In genomic region chr10:120606051-120606764, GRCh38 we compare ENCODE assay signal across 14 cellular contexts.
DNase-seq lines count a peak whose midpoint lies in the region; ATAC-seq and TF ChIP-seq lines count a peak whose summit lies in the region.
"Had no signal": no experiment of that assay in that cellular context is flagged by ENCODE, and none has a peak within 500 bp of the region (broad histone marks: within the 10 kb centered on the region; RNA-seq: fewer than 3 reads in every experiment).

No MANE protein-coding gene starts in this region.

- H3K4me2 ChIP-seq in OCI-LY3 (ENCODE audit: low read length) (peak overlapping the region; percentile 79), H9 (ENCODE audit: insufficient read depth, insufficient read length, low read length) (no peak overlapping the region)

- H3K36me3 Mint-ChIP-seq in H9 (ENCODE audit: insufficient read depth in 1 of 3, low read depth in 3 of 3) (peaks cover 0 to 9% (median 2%) of the 10 kb centered on the region in 3 experiments; a peak in 5 of 7 replicates), CD14-positive monocyte (no peaks in the 10 kb centered on the region)
- H3K36me3 Mint-ChIP-seq in activated CD8-positive, alpha-beta T cell treated with anti-CD3 and anti-CD28 coated beads for 36 hours (ENCODE audit: low read depth), result no peaks in the 10 kb centered on the region
- H3K36me3 Mint-ChIP-seq: activated naive CD8-positive, alpha-beta T cell had no signal

- no peaks in the 10 kb centered on the region for H3K79me1 ChIP-seq in H9 (ENCODE audit: insufficient read depth, low read depth, low read length, poor library complexity, severe bottlenecking)

- no peak overlapping the region for H4K5ac ChIP-seq in H9 (ENCODE audit: insufficient read length, low read depth, low read length)

- H3K79me2 ChIP-seq in OCI-LY3 (ENCODE audit: low read length), result no peaks in the 10 kb centered on the region
- H3K79me2 ChIP-seq in H9 (ENCODE audit: insufficient read depth, low read length), result no peaks in the 10 kb centered on the region

- no peak overlapping the region for H2BK20ac ChIP-seq in H9 (ENCODE audit: low read depth, low read length, poor library complexity, severe bottlenecking)

- DNase-seq in H9 (no peak), NCI-H2029 treated with DMSO at 0.1 percent for 48 hours (lab: John Stamatoyannopoulos, UW) (no peak), CD14-positive monocyte (ENCODE audit: low spot score) (no peak)
- DNase-seq in activated CD8-positive, alpha-beta T cell treated with anti-CD3 and anti-CD28 coated beads for 36 hours, result no peak
- DNase-seq: activated CD4-positive, alpha-beta T cell treated with anti-CD3 and anti-CD28 coated beads, Interleukin-2, amount 50 U/mL, for 1 hour; C1 segment of cervical spinal cord; endodermal cell; IMR-90 had no signal

- H3K27ac Mint-ChIP-seq in H9 (no peak overlapping the region), CD14-positive monocyte (no peak overlapping the region)
- no peak overlapping the region for H3K27ac Mint-ChIP-seq in activated CD8-positive, alpha-beta T cell treated with anti-CD3 and anti-CD28 coated beads for 36 hours
- H3K27ac Mint-ChIP-seq: activated naive CD8-positive, alpha-beta T cell; endodermal cell had no signal

- ATAC-seq in GM18520 (IDR thresholded peaks at IDR 0.05; ENCODE audit: unreplicated experiment) (peak; percentile 70), GM21447 (IDR thresholded peaks at IDR 0.05; ENCODE audit: unreplicated experiment) (peak; percentile 65), HG03045 (IDR thresholded peaks at IDR 0.05; ENCODE audit: unreplicated experiment) (peak; percentile 58)
- no peak for ATAC-seq in activated CD8-positive, alpha-beta T cell treated with anti-CD3 and anti-CD28 coated beads for 36 hours

- intact Hi-C loops in CD14-positive monocyte (cut with micrococcal nuclease), result no loop called here
- intact Hi-C loops in activated CD8-positive, alpha-beta T cell treated with anti-CD3 and anti-CD28 coated beads for 36 hours (cut with micrococcal nuclease), result no loop called here

- no peak overlapping the region for H3T11ph ChIP-seq in H9 (ENCODE audit: low read length)

- no peak overlapping the region for H3K23ac ChIP-seq in H9 (ENCODE audit: insufficient read length, low read depth, low read length)

- CTCF ChIA-PET in activated CD8-positive, alpha-beta T cell treated with anti-CD3 and anti-CD28 coated beads for 36 hours (lab: Charles Lee), result interaction anchor here (1.0 to 1.3 kb wide), 3 partner anchors 17 to 183 kb away, joined by 3 to 4 read pairs (median 3); no protein-coding TSS in a partner anchor

- H4K91ac ChIP-seq in H9 (ENCODE audit: insufficient read length, low read depth, low read length), result no peak overlapping the region

- H4K20me1 ChIP-seq in OCI-LY3 (ENCODE audit: insufficient read depth, low read length) (no peaks in the 10 kb centered on the region), H9 (ENCODE audit: control insufficient read depth, insufficient read depth, insufficient read length) (no peaks in the 10 kb centered on the region)

- H3K27me3 ChIP-seq in OCI-LY3 (ENCODE audit: low read depth, low read length), result peaks cover 12% of the 10 kb centered on the region
- H3K27me3 ChIP-seq in H9 (ENCODE audit: insufficient read depth, low read length), result no peaks in the 10 kb centered on the region
- H3K27me3 ChIP-seq: SJSA1 had no signal

- H3K27me3 Mint-ChIP-seq in H9 (ENCODE audit: low read depth) (peaks cover 5% of the 10 kb centered on the region), CD14-positive monocyte (ENCODE audit: low read depth in 3 of 3) (peaks cover 0 to 2% (median 0%) of the 10 kb centered on the region in 3 donors)
- no peaks in the 10 kb centered on the region for H3K27me3 Mint-ChIP-seq in activated CD8-positive, alpha-beta T cell treated with anti-CD3 and anti-CD28 coated beads for 36 hours
- H3K27me3 Mint-ChIP-seq: activated naive CD8-positive, alpha-beta T cell had no signal

- POLR2A ChIA-PET in activated CD8-positive, alpha-beta T cell treated with anti-CD3 and anti-CD28 coated beads for 36 hours (lab: Charles Lee), result no interaction called here

- no peak overlapping the region for H3K18ac ChIP-seq in H9 (ENCODE audit: insufficient read length, low read depth, low read length)

- H2AFZ ChIP-seq in OCI-LY3 (ENCODE audit: low read depth, low read length) (no peak overlapping the region), H9 (ENCODE audit: low read length) (no peak overlapping the region)

- no peak overlapping the region for H2BK15ac ChIP-seq in H9 (ENCODE audit: low read depth, low read length)

- no peak overlapping the region for H4K8ac ChIP-seq in H9 (replicated peaks; ENCODE audit: insufficient read length, low read depth, low read length)

- peaks cover 18 to 20% of the 10 kb centered on the region in 2 experiments for H3K4me1 Mint-ChIP-seq in H9
- H3K4me1 Mint-ChIP-seq in CD14-positive monocyte, result peaks cover 5% of the 10 kb centered on the region
- no peaks in the 10 kb centered on the region for H3K4me1 Mint-ChIP-seq in activated CD8-positive, alpha-beta T cell treated with anti-CD3 and anti-CD28 coated beads for 36 hours (ENCODE audit: low read depth)

- H3K4ac ChIP-seq in H9 (ENCODE audit: low read depth, low read length), result no peak overlapping the region

- H2BK5ac ChIP-seq in H9 (ENCODE audit: insufficient read length, low read length), result no peak overlapping the region

- H3K27ac ChIP-seq in OCI-LY3 (ENCODE audit: low read length) (peak overlapping the region; percentile 97), H9 (ENCODE audit: insufficient read length, low read depth, low read length) (no peak overlapping the region)
- H3K27ac ChIP-seq: SJSA1 had no signal

- H3K4me3 Mint-ChIP-seq in H9, result no peak overlapping the region
- no peak overlapping the region for H3K4me3 Mint-ChIP-seq in CD14-positive monocyte
- no peak overlapping the region for H3K4me3 Mint-ChIP-seq in activated CD8-positive, alpha-beta T cell treated with anti-CD3 and anti-CD28 coated beads for 36 hours
- H3K4me3 Mint-ChIP-seq: activated naive CD8-positive, alpha-beta T cell; endodermal cell had no signal

- H3K9me3 Mint-ChIP-seq in H9, result peaks cover 5 to 9% of the 10 kb centered on the region in 2 experiments; a peak in 4 of 5 replicates
- peaks cover 5 to 27% (median 11%) of the 10 kb centered on the region in 7 donors for H3K9me3 Mint-ChIP-seq in CD14-positive monocyte
- H3K9me3 Mint-ChIP-seq in activated CD8-positive, alpha-beta T cell treated with anti-CD3 and anti-CD28 coated beads for 36 hours, result peaks cover 1% of the 10 kb centered on the region

- TF ChIP-seq CTCF in OCI-LY3 (IDR thresholded peaks at IDR 0.05; ENCODE audit: low read depth, low read length) (no peak), H9 (conservative IDR thresholded peaks at IDR 0.05) (no peak), CD14-positive monocyte (IDR thresholded peaks at IDR 0.05) (no peak)
- no peak for TF ChIP-seq CTCF in activated CD8-positive, alpha-beta T cell treated with anti-CD3 and anti-CD28 coated beads for 36 hours (IDR thresholded peaks at IDR 0.05)

- H3K4me3 ChIP-seq in OCI-LY3 (ENCODE audit: low read length), result peak overlapping the region; percentile 39
- H3K4me3 ChIP-seq: SJSA1 had no signal

- no CpG with 5 or more reads among the region's 5 CpGs for WGBS in H9 (ENCODE audit: extremely low coverage, insufficient read length, low lambda C conversion rate)

- no peak overlapping the region for H2AK5ac ChIP-seq in H9 (ENCODE audit: insufficient read length, low read length)

- H3K56ac ChIP-seq in H9 (ENCODE audit: insufficient read length, low read depth, low read length), result no peak overlapping the region

- H3K9me3 ChIP-seq in OCI-LY3 (ENCODE audit: insufficient read depth, low read length), result peaks cover 10% of the 10 kb centered on the region
- no peaks in the 10 kb centered on the region for H3K9me3 ChIP-seq in H9 (ENCODE audit: control insufficient read depth, low read depth, low read length)
- H3K9me3 ChIP-seq: SJSA1 had no signal

- no peak overlapping the region for H3K14ac ChIP-seq in H9 (ENCODE audit: insufficient read depth, low read length)

- peaks cover 18% of the 10 kb centered on the region for H3K36me3 ChIP-seq in OCI-LY3 (replicated peaks; ENCODE audit: low read depth, low read length)
- H3K36me3 ChIP-seq: SJSA1 had no signal

- H3K9ac ChIP-seq in OCI-LY3 (ENCODE audit: low read length) (peak overlapping the region; percentile 50), H9 (ENCODE audit: extremely low read depth, insufficient read length, low read length) (no peak overlapping the region)

- H3K4me1 ChIP-seq in OCI-LY3 (ENCODE audit: low read length) (peaks cover 72% of the 10 kb centered on the region), H9 (ENCODE audit: insufficient read depth, low read length) (no peaks in the 10 kb centered on the region)

- no peak overlapping the region for H2BK120ac ChIP-seq in H9 (ENCODE audit: low read depth, low read length, poor library complexity, severe bottlenecking)

- H2BK12ac ChIP-seq in H9 (ENCODE audit: insufficient read length, low read depth, low read length), result no peak overlapping the region

- no peaks in the 10 kb centered on the region for H3K23me2 ChIP-seq in H9 (ENCODE audit: insufficient read length, low read depth, low read length, poor library complexity, severe bottlenecking)
